Comparison of ENCODE assay signal across 8 cellular contexts in genomic region chr7:831596-832291, GRCh38. TPM values are rescaled to one million over a fixed set of nuclear protein-coding genes. Genes with fewer than 3 reads are reported as not detected.
DNase-seq lines count a peak whose midpoint lies in the region; ATAC-seq and TF ChIP-seq lines count a peak whose summit lies in the region.

No MANE protein-coding gene starts in this region.

- H3K4me3 Mint-ChIP-seq in activated naive CD8-positive, alpha-beta T cell treated with anti-CD3 and anti-CD28 coated beads for 36 hours = peak overlapping the region; percentile 77

- H3K4me3 ChIP-seq in GM12864 (ENCODE audit: low read depth, low read length) = peak overlapping the region; percentile 47
- no peak overlapping the region for H3K4me3 ChIP-seq in Karpas-422 (ENCODE audit: low read length)
- peak overlapping the region in 9 of 10 donors; percentile 0 to 36 (median 31) for H3K4me3 ChIP-seq in heart right ventricle
- H3K4me3 ChIP-seq in skin epidermis = peak overlapping the region in 1 of 7 experiments; percentile 3

- peak; percentile 68 for ATAC-seq in GM21619 (IDR thresholded peaks at IDR 0.05; ENCODE audit: unreplicated experiment)
- ATAC-seq in heart right ventricle = peak; percentile 46 to 89 (median 80)

- no peaks in the 10 kb centered on the region for H3K9me3 ChIP-seq in Karpas-422 (ENCODE audit: low read length)
- H3K9me3 ChIP-seq in heart right ventricle = no peaks in the 10 kb centered on the region

- TF ChIP-seq CTCF in GM12864 (IDR thresholded peaks at IDR 0.05; ENCODE audit: low read depth, low read length, missing control alignments) (no peak), heart right ventricle (IDR thresholded peaks at IDR 0.05) (no peak)

- peaks cover 14% of the 10 kb centered on the region for H4K20me1 ChIP-seq in Karpas-422 (ENCODE audit: insufficient read depth, low read depth, low read length)

- peaks cover 88% of the 10 kb centered on the region for H3K79me2 ChIP-seq in Karpas-422 (ENCODE audit: low read length)

- no peak overlapping the region for H3K27ac ChIP-seq in Karpas-422 (ENCODE audit: low read length)
- peak overlapping the region; percentile 78 to 97 (median 92) for H3K27ac ChIP-seq in heart right ventricle
- peak overlapping the region; percentile 23 to 92 (median 84) for H3K27ac ChIP-seq in skin epidermis

- peak overlapping the region; percentile 98 for H3K27ac Mint-ChIP-seq in activated naive CD8-positive, alpha-beta T cell treated with anti-CD3 and anti-CD28 coated beads for 36 hours

- no peak overlapping the region for H2AFZ ChIP-seq in Karpas-422 (ENCODE audit: low read length)

- H3K4me1 Mint-ChIP-seq in activated naive CD8-positive, alpha-beta T cell treated with anti-CD3 and anti-CD28 coated beads for 36 hours = peaks cover 57% of the 10 kb centered on the region

- H3K27me3 ChIP-seq in Karpas-422 (ENCODE audit: low read length) (no peaks in the 10 kb centered on the region), heart right ventricle (no peaks in the 10 kb centered on the region)

- peak overlapping the region; percentile 20 for H3K4me2 ChIP-seq in Karpas-422 (ENCODE audit: low read depth, low read length, poor library complexity, severe bottlenecking)

- H3K27me3 Mint-ChIP-seq in activated naive CD8-positive, alpha-beta T cell treated with anti-CD3 and anti-CD28 coated beads for 36 hours = no peaks in the 10 kb centered on the region

- 9% methylated on average over 9 of the region's 9 CpGs for whole genome bisulfite sequencing in heart right ventricle, 2 donors

- H3K9me2 ChIP-seq in Karpas-422 (replicated peaks; ENCODE audit: insufficient read depth, low read length) = no peaks in the 10 kb centered on the region

- H3K9ac ChIP-seq in Karpas-422 (ENCODE audit: low read length) = no peak overlapping the region

- intact Hi-C loops in heart right ventricle (cut with DNase I) = loop anchor here in 5 of 10 donors (5.0 to 10.0 kb wide), 4 partner anchors 36 to 47 kb away; no protein-coding TSS in a partner anchor

- no peaks in the 10 kb centered on the region for H3K9me3 Mint-ChIP-seq in activated naive CD8-positive, alpha-beta T cell treated with anti-CD3 and anti-CD28 coated beads for 36 hours

- H3K4me1 ChIP-seq in Karpas-422 (ENCODE audit: low read length) (peaks cover 41% of the 10 kb centered on the region), heart right ventricle (peaks cover 43 to 100% (median 76%) of the 10 kb centered on the region in 9 donors)

- H3K36me3 ChIP-seq in Karpas-422 (ENCODE audit: insufficient read depth, low read length) (no peaks in the 10 kb centered on the region), heart right ventricle (peaks cover 0 to 31% (median 0%) of the 10 kb centered on the region in 9 donors)

- H3K36me3 Mint-ChIP-seq in activated naive CD8-positive, alpha-beta T cell treated with anti-CD3 and anti-CD28 coated beads for 36 hours = peaks cover 17% of the 10 kb centered on the region

- DNase-seq in GM12864 (ENCODE audit: low read depth) (peak; percentile 77), Karpas-422 (peak; percentile 65), heart right ventricle (no peak), NCI-H146 treated with DMSO at 0.1 percent for 48 hours (lab: John Stamatoyannopoulos, UW; ENCODE audit: unreplicated experiment) (no peak), cerebellar nuclear complex (lab: John Stamatoyannopoulos, UW) (no peak)
- DNase-seq in activated naive CD8-positive, alpha-beta T cell treated with anti-CD3 and anti-CD28 coated beads for 36 hours = peak; percentile 25

RNA-seq across cellular contexts. Expression of gene SUN1, which starts 0.5 kb away (rescaled TPM):
- 39.6 and 62.1 TPM in 2 replicates for total RNA-seq in Karpas-422 (2014; rRNA removed; shearing (Covaris generic); ENCODE audit: low replicate concordance)
- 10 to 100 TPM; 50.1 to 53.4 TPM for total RNA-seq in activated naive CD8-positive, alpha-beta T cell treated with anti-CD3 and anti-CD28 coated beads for 36 hours
- total RNA-seq in heart right ventricle = 100 to 1,000 TPM; 129 to 211 (median 183) TPM
- polyA plus RNA-seq in heart right ventricle = 100 to 1,000 TPM in 1 of 2 donors, 10 to 100 TPM in 1; 69.2 to 203 TPM

RNA-seq across cellular contexts. Expression of gene GET4, which starts 44.6 kb away (rescaled TPM):
- total RNA-seq in Karpas-422 (2014; rRNA removed; shearing (Covaris generic); ENCODE audit: low replicate concordance) = 16.2 and 33.3 TPM in 2 replicates
- 10 to 100 TPM; 35.2 to 39.6 TPM for total RNA-seq in activated naive CD8-positive, alpha-beta T cell treated with anti-CD3 and anti-CD28 coated beads for 36 hours
- 10 to 100 TPM; 14.7 to 25.0 (median 20.4) TPM for total RNA-seq in heart right ventricle
- 10 to 100 TPM; 32.8 to 38.6 TPM for polyA plus RNA-seq in heart right ventricle

Comparison
In these comparisons a context has a peak if more than half of its experiments do, and no peak if none do; other contexts are left out.
1. DNase-seq: peak in GM12864 (single experiment), Karpas-422 (single experiment) and activated naive CD8-positive, alpha-beta T cell treated with anti-CD3 and anti-CD28 coated beads for 36 hours (single experiment); none in heart right ventricle (0 of 2), NCI-H146 treated with DMSO at 0.1 percent for 48 hours (single experiment) and cerebellar nuclear complex (0 of 2).